ENCODE assay signal across 8 cellular contexts in genomic region chr10:133318494-133319127, GRCh38. TPM values are rescaled to one million over a fixed set of nuclear protein-coding genes. Genes with fewer than 3 reads are reported as not detected.
DNase-seq lines count a peak whose midpoint lies in the region; ATAC-seq and TF ChIP-seq lines count a peak whose summit lies in the region.

No MANE protein-coding gene starts in this region.

- H2BK120ac ChIP-seq in mesenchymal stem cell (ENCODE audit: low read depth, low read length), result no peak overlapping the region

- intact Hi-C loops in activated CD4-positive, alpha-beta T cell treated with anti-CD3 and anti-CD28 coated beads, Interleukin-2, amount 10 ng/mL, durations not matched to agents 24 days and 14 days (cut with micrococcal nuclease), result loop anchor here (2.0 kb wide), 1 partner anchor 174 kb away; no protein-coding TSS in a partner anchor

- H3K27me3 Mint-ChIP-seq in activated CD4-positive, alpha-beta T cell treated with anti-CD3 and anti-CD28 coated beads, Interleukin-2, amount 10 ng/mL, durations not matched to agents 24 days and 14 days, result peaks cover 9% of the 10 kb centered on the region

- H3K27ac ChIP-seq in ectodermal cell (ENCODE audit: insufficient read depth, low read depth, low read length, poor library complexity, severe bottlenecking) (no peak overlapping the region), mesenchymal stem cell (ENCODE audit: low read length, poor library complexity, severe bottlenecking) (no peak overlapping the region)

- no peaks in the 10 kb centered on the region for H3K79me1 ChIP-seq in mesenchymal stem cell (replicated peaks; ENCODE audit: low read length, poor library complexity, severe bottlenecking)

- peaks cover 11% of the 10 kb centered on the region for H3K4me1 Mint-ChIP-seq in activated CD4-positive, alpha-beta T cell treated with anti-CD3 and anti-CD28 coated beads, Interleukin-2, amount 10 ng/mL, durations not matched to agents 24 days and 14 days

- peak overlapping the region; percentile 38 for H3K9ac ChIP-seq in mesenchymal stem cell (ENCODE audit: low read length)

- no peak overlapping the region for H2BK15ac ChIP-seq in mesenchymal stem cell (ENCODE audit: low read depth, poor library complexity, severe bottlenecking)

- DNase-seq in GM12865 (ENCODE audit: low read depth) (peak; percentile 46), NCI-H345 (lab: John Stamatoyannopoulos, UW) (peak; percentile 54), mesenchymal stem cell (peak; percentile 70)
- peak; percentile 93 for DNase-seq in activated CD4-positive, alpha-beta T cell treated with anti-CD3 and anti-CD28 coated beads, Interleukin-2, amount 10 ng/mL, durations not matched to agents 24 days and 14 days
- peak; percentile 31 to 42 for DNase-seq in stimulated activated CD8-positive, alpha-beta memory T cell treated with anti-CD3 and anti-CD28 coated beads, Interleukin-4, amount 100 ng/mL, for 1 hour (ENCODE audit: low read depth in 2 of 2, low spot score in 1 of 2)

- peak overlapping the region; percentile 78 for H3K4me3 Mint-ChIP-seq in activated CD4-positive, alpha-beta T cell treated with anti-CD3 and anti-CD28 coated beads, Interleukin-2, amount 10 ng/mL, durations not matched to agents 24 days and 14 days

- H3K4me2 ChIP-seq in mesenchymal stem cell (ENCODE audit: low read length, poor library complexity, severe bottlenecking), result peak overlapping the region; percentile 88

- no peaks in the 10 kb centered on the region for H3K36me3 Mint-ChIP-seq in activated CD4-positive, alpha-beta T cell treated with anti-CD3 and anti-CD28 coated beads, Interleukin-2, amount 10 ng/mL, durations not matched to agents 24 days and 14 days (ENCODE audit: low read depth)

- H2BK12ac ChIP-seq in mesenchymal stem cell (ENCODE audit: low read length in 2 of 2), result peak overlapping the region in 1 of 2 experiments; percentile 60

- peak overlapping the region in 1 of 2 experiments; percentile 31 for H3K14ac ChIP-seq in mesenchymal stem cell (ENCODE audit: low read length in 2 of 2)

- TF ChIP-seq CTCF in GM12865 (IDR thresholded peaks at IDR 0.05; ENCODE audit: insufficient read depth, low read depth, low read length, missing control alignments), result peak; percentile 53

- peak overlapping the region; percentile 83 for H2AFZ ChIP-seq in mesenchymal stem cell (ENCODE audit: low read depth, low read length)

- no peak overlapping the region for H2AK5ac ChIP-seq in mesenchymal stem cell (ENCODE audit: low read length, severe bottlenecking)

- H3K4me3 ChIP-seq in GM12865 (ENCODE audit: low read depth, low read length), result no peak overlapping the region
- peak overlapping the region; percentile 34 for H3K4me3 ChIP-seq in ectodermal cell (ENCODE audit: insufficient read depth, low read depth, low read length)
- peak overlapping the region; percentile 50 to 74 for H3K4me3 ChIP-seq in mesenchymal stem cell (ENCODE audit: insufficient read depth in 1 of 2, low read depth in 1 of 2, low read length in 2 of 2)

- no peak overlapping the region for H2BK5ac ChIP-seq in mesenchymal stem cell (ENCODE audit: low read depth, low read length, poor library complexity, severe bottlenecking)

- peak overlapping the region in 1 of 2 experiments; percentile 70 for H3K23ac ChIP-seq in mesenchymal stem cell (ENCODE audit: low read length in 2 of 2)

- H3K27ac Mint-ChIP-seq in activated CD4-positive, alpha-beta T cell treated with anti-CD3 and anti-CD28 coated beads, Interleukin-2, amount 10 ng/mL, durations not matched to agents 24 days and 14 days, result no peak overlapping the region

- H3K9me3 Mint-ChIP-seq in activated CD4-positive, alpha-beta T cell treated with anti-CD3 and anti-CD28 coated beads, Interleukin-2, amount 10 ng/mL, durations not matched to agents 24 days and 14 days, result peaks cover 6% of the 10 kb centered on the region

- peak overlapping the region; percentile 97 for H4K8ac ChIP-seq in mesenchymal stem cell (ENCODE audit: low read length)

- 10 to 11% methylated on average over 51 of the region's 51 CpGs for WGBS in ectodermal cell, 2 experiments
- WGBS in mesenchymal stem cell, result 10% methylated on average over 47 of the region's 51 CpGs

- ATAC-seq in HG02759 (IDR thresholded peaks at IDR 0.05; ENCODE audit: unreplicated experiment) (peak; percentile 81), HG03521 (IDR thresholded peaks at IDR 0.05; ENCODE audit: unreplicated experiment) (no peak)

- no peaks in the 10 kb centered on the region for H3K36me3 ChIP-seq in ectodermal cell (ENCODE audit: control insufficient read depth, insufficient read depth, low read length)
- H3K36me3 ChIP-seq in mesenchymal stem cell (ENCODE audit: control insufficient read depth in 1 of 2, insufficient read depth in 2 of 2, low read depth in 1 of 2, low read length in 2 of 2), result peaks cover 0 to 4% of the 10 kb centered on the region in 2 experiments

- peak overlapping the region; percentile 47 to 84 for H3K18ac ChIP-seq in mesenchymal stem cell (ENCODE audit: low read depth in 1 of 2, low read length in 2 of 2)

- H3K27me3 ChIP-seq in ectodermal cell (ENCODE audit: control insufficient read depth, insufficient read depth, low read length, poor library complexity, severe bottlenecking) (peaks cover 15% of the 10 kb centered on the region), mesenchymal stem cell (ENCODE audit: control insufficient read depth in 1 of 2, insufficient read depth in 1 of 2, low read length in 2 of 2) (peaks cover 0 to 25% of the 10 kb centered on the region in 2 experiments)

- peak overlapping the region; percentile 61 for H4K91ac ChIP-seq in mesenchymal stem cell (ENCODE audit: low read length)

- H3K4me1 ChIP-seq in ectodermal cell (ENCODE audit: control insufficient read depth, insufficient read depth, low read length) (no peaks in the 10 kb centered on the region), mesenchymal stem cell (ENCODE audit: control insufficient read depth, insufficient read depth, low read depth, low read length) (peaks cover 11% of the 10 kb centered on the region)

- H3K9me3 ChIP-seq in ectodermal cell (ENCODE audit: control insufficient read depth, low read length) (no peaks in the 10 kb centered on the region), mesenchymal stem cell (ENCODE audit: control insufficient read depth, low read length) (no peaks in the 10 kb centered on the region)

- H3K4ac ChIP-seq in mesenchymal stem cell (ENCODE audit: low read depth in 1 of 2, low read length in 2 of 2), result peak overlapping the region in 1 of 2 experiments; percentile 66

RNA-seq across cellular contexts. Expression of gene ZNF511, which starts 9.9 kb away (rescaled TPM):
- 83.8 and 87.2 TPM in 2 replicates for total RNA-seq in activated CD4-positive, alpha-beta T cell treated with anti-CD3 and anti-CD28 coated beads, Interleukin-2, amount 10 ng/mL, durations not matched to agents 24 days and 14 days
- 43.1 TPM for polyA plus RNA-seq in ectodermal cell (2013, experiment 1 of 4)
- polyA plus RNA-seq in ectodermal cell (2013, experiment 2 of 4), result 50.4 TPM
- 36.9 TPM for polyA plus RNA-seq in ectodermal cell (2013, experiment 3 of 4)
- 39.2 TPM for polyA plus RNA-seq in ectodermal cell (2013, experiment 4 of 4)
- 17.8 TPM for polyA plus RNA-seq in mesenchymal stem cell (2013, experiment 1 of 2)
- 17.9 TPM for polyA plus RNA-seq in mesenchymal stem cell (2013, experiment 2 of 2)

RNA-seq across cellular contexts. Expression of gene TUBGCP2, which starts 9.9 kb away (rescaled TPM):
- total RNA-seq in activated CD4-positive, alpha-beta T cell treated with anti-CD3 and anti-CD28 coated beads, Interleukin-2, amount 10 ng/mL, durations not matched to agents 24 days and 14 days, result 65.3 and 70.6 TPM in 2 replicates
- polyA plus RNA-seq in ectodermal cell (2013, experiment 1 of 4), result 57.5 TPM
- 59.4 TPM for polyA plus RNA-seq in ectodermal cell (2013, experiment 2 of 4)
- polyA plus RNA-seq in ectodermal cell (2013, experiment 3 of 4), result 44.9 TPM
- polyA plus RNA-seq in ectodermal cell (2013, experiment 4 of 4), result 44.1 TPM
- 36.2 TPM for polyA plus RNA-seq in mesenchymal stem cell (2013, experiment 1 of 2)
- 35.4 TPM for polyA plus RNA-seq in mesenchymal stem cell (2013, experiment 2 of 2)

RNA-seq across cellular contexts. Expression of gene CALY, which starts 18.1 kb away (rescaled TPM):
- total RNA-seq in activated CD4-positive, alpha-beta T cell treated with anti-CD3 and anti-CD28 coated beads, Interleukin-2, amount 10 ng/mL, durations not matched to agents 24 days and 14 days, result not detected in 2 replicates
- polyA plus RNA-seq in ectodermal cell (2013, experiment 1 of 4), result 0.96 TPM
- 1.8 TPM for polyA plus RNA-seq in ectodermal cell (2013, experiment 2 of 4)
- 1.1 TPM for polyA plus RNA-seq in ectodermal cell (2013, experiment 3 of 4)
- 1.4 TPM for polyA plus RNA-seq in ectodermal cell (2013, experiment 4 of 4)
- 0.54 TPM for polyA plus RNA-seq in mesenchymal stem cell (2013, experiment 1 of 2)
- polyA plus RNA-seq in mesenchymal stem cell (2013, experiment 2 of 2), result 0.47 TPM

RNA-seq across cellular contexts. Expression of gene PRAP1, which starts 28.6 kb away (rescaled TPM):
- not detected in 2 replicates for total RNA-seq in activated CD4-positive, alpha-beta T cell treated with anti-CD3 and anti-CD28 coated beads, Interleukin-2, amount 10 ng/mL, durations not matched to agents 24 days and 14 days
- polyA plus RNA-seq in ectodermal cell (2013, experiment 1 of 4), result not detected
- 0.39 TPM for polyA plus RNA-seq in ectodermal cell (2013, experiment 2 of 4)
- not detected for polyA plus RNA-seq in ectodermal cell (2013, experiment 3 of 4)
- 0.32 TPM for polyA plus RNA-seq in ectodermal cell (2013, experiment 4 of 4)
- polyA plus RNA-seq in mesenchymal stem cell (2013, experiment 1 of 2), result not detected
- not detected for polyA plus RNA-seq in mesenchymal stem cell (2013, experiment 2 of 2)

RNA-seq across cellular contexts. Expression of gene FUOM, which starts 39.2 kb away (rescaled TPM):
- 43.6 and 46.6 TPM in 2 replicates for total RNA-seq in activated CD4-positive, alpha-beta T cell treated with anti-CD3 and anti-CD28 coated beads, Interleukin-2, amount 10 ng/mL, durations not matched to agents 24 days and 14 days
- polyA plus RNA-seq in ectodermal cell (2013, experiment 1 of 4), result 13.3 TPM
- polyA plus RNA-seq in ectodermal cell (2013, experiment 2 of 4), result 16.7 TPM
- 11.7 TPM for polyA plus RNA-seq in ectodermal cell (2013, experiment 3 of 4)
- polyA plus RNA-seq in ectodermal cell (2013, experiment 4 of 4), result 11.8 TPM
- polyA plus RNA-seq in mesenchymal stem cell (2013, experiment 1 of 2), result 38.2 TPM
- polyA plus RNA-seq in mesenchymal stem cell (2013, experiment 2 of 2), result 37.0 TPM

Comparison
In these comparisons a context has a peak if more than half of its experiments do, and no peak if none do; other contexts are left out.
1. DNase-seq: peak in every context shown above with its lines; median percentile 93 in activated CD4-positive, alpha-beta T cell treated with anti-CD3 and anti-CD28 coated beads, Interleukin-2, amount 10 ng/mL, durations not matched to agents 24 days and 14 days; 70 in mesenchymal stem cell; 54 in NCI-H345; 46 in GM12865; 36 in stimulated activated CD8-positive, alpha-beta memory T cell treated with anti-CD3 and anti-CD28 coated beads, Interleukin-4, amount 100 ng/mL, for 1 hour.